In genomic region chr11:95068549-95068948, GRCh38 we compare ENCODE assay signal across 9 cellular contexts. TPM values are rescaled to one million over a fixed set of nuclear protein-coding genes. Genes with fewer than 3 reads are reported as not detected.
A peak's percentile ranks its signal among the peaks of the same experiment; 100 is the strongest.
DNase-seq lines count a peak whose midpoint lies in the region; TF ChIP-seq lines count a peak whose summit lies in the region.
"Had no signal": no experiment of that assay in that cellular context is flagged by ENCODE, and none has a peak within 500 bp of the region (broad histone marks: within the 10 kb centered on the region; RNA-seq: fewer than 3 reads in every experiment).

No MANE protein-coding gene starts in this region.

- BruUV-seq in Calu3 (replicated peaks; lab: Mats Ljungman, UMichigan) = no TSS peak

- no peaks in the 10 kb centered on the region for H3K27me3 ChIP-seq in muscle layer of colon (ENCODE audit: control insufficient read depth in 1 of 2, insufficient read depth in 2 of 2, low read length in 2 of 2)

- H3K9me3 Mint-ChIP-seq in Calu3 (ENCODE audit: low read depth, unreplicated experiment) = no peaks in the 10 kb centered on the region

- H3K4me3 Mint-ChIP-seq in Calu3 (ENCODE audit: low read depth, unreplicated experiment) = peak overlapping the region; percentile 96

- H3K27ac ChIP-seq in epithelial cell of prostate (peak overlapping the region; percentile 93), muscle layer of colon (ENCODE audit: low read depth, low read length) (peak overlapping the region; percentile 87)

- peak overlapping the region; percentile 76 to 91 for H3K4me3 ChIP-seq in muscle layer of colon (ENCODE audit: low read depth in 1 of 2, low read length in 2 of 2)

- H3K4me1 Mint-ChIP-seq in Calu3 (ENCODE audit: low read depth, unreplicated experiment) = peaks cover 11% of the 10 kb centered on the region

- peaks cover 12% of the 10 kb centered on the region for H3K4me1 ChIP-seq in muscle layer of colon (ENCODE audit: insufficient read depth, low read length)

- CTCF ChIA-PET in Calu3 (lab: Charles Lee) = interaction anchor here (0.8 to 2.8 kb wide), 10 partner anchors 12 to 96 kb away, joined by 3 to 11 read pairs (median 4); partner anchors contain the start of gene ENDOD1

- peak; percentile 69 for DNase-seq in Calu3
- DNase-seq in GM20000 (ENCODE audit: low spot score) = peak; percentile 77
- DNase-seq in HPDE6-E6E7 (ENCODE audit: extremely low spot score) = peak; percentile 70
- DNase-seq in NOMO-1 treated with dmso at 0.1 percent for 144 hours (lab: John Stamatoyannopoulos, UW; ENCODE audit: unreplicated experiment) = peak; percentile 82
- DNase-seq in activated CD8-positive, alpha-beta memory T cell treated with anti-CD3 and anti-CD28 coated beads, Interleukin-2, amount 50 U/mL, for 48 hours = peak; percentile 73
- peak; percentile 90 for DNase-seq in epithelial cell of prostate (ENCODE audit: low read depth, low spot score)
- peak in 5 of 6 experiments; percentile 50 to 74 (median 63) for DNase-seq in stimulated activated naive CD4-positive, alpha-beta T cell (lab: John Stamatoyannopoulos, UW)

- intact Hi-C loops in Calu3 (cut with micrococcal nuclease; ENCODE audit: unreplicated experiment) = loop anchor here (1.0 to 5.0 kb wide), 5 partner anchors 22 to 699 kb away; partner anchors contain the start of genes CWC15 and KDM4D

- H3K27me3 Mint-ChIP-seq in Calu3 (ENCODE audit: unreplicated experiment) = no peaks in the 10 kb centered on the region

- TF ChIP-seq CTCF in Calu3 (IDR thresholded peaks at IDR 0.05; ENCODE audit: unreplicated experiment) (no peak), GM20000 (IDR thresholded peaks at IDR 0.05; ENCODE audit: extremely low read depth, missing control alignments) (no peak)

- H3K9ac ChIP-seq in muscle layer of colon (ENCODE audit: low read length) = peak overlapping the region; percentile 94

- peaks cover 38% of the 10 kb centered on the region for H3K36me3 Mint-ChIP-seq in Calu3 (ENCODE audit: insufficient read depth, unreplicated experiment)

- H3K36me3 ChIP-seq in muscle layer of colon (ENCODE audit: insufficient read depth, low read length) = no peaks in the 10 kb centered on the region

- H3K9me3 ChIP-seq in muscle layer of colon (ENCODE audit: low read length) = no peaks in the 10 kb centered on the region

- peak overlapping the region; percentile 42 for H3K27ac Mint-ChIP-seq in Calu3 (ENCODE audit: unreplicated experiment)

RNA-seq across cellular contexts. Expression of gene SRSF8, which starts 1.8 kb away (rescaled TPM):
- total RNA-seq in Calu3 (2022) = 27.8 and 33.3 TPM in 2 replicates

RNA-seq across cellular contexts. Expression of gene KDM4F, which starts 19.3 kb away (rescaled TPM):
- not detected in 2 replicates for total RNA-seq in Calu3 (2022)
- total RNA-seq: subcutaneous adipose tissue had no signal

RNA-seq across cellular contexts. Expression of gene ENDOD1, which starts 21.1 kb away (rescaled TPM):
- 29.4 and 30.3 TPM in 2 replicates for total RNA-seq in Calu3 (2022)

RNA-seq across cellular contexts. Expression of gene KDM4E, which starts 43.5 kb away (rescaled TPM):
- total RNA-seq in Calu3 (2022) = not detected in 2 replicates
- total RNA-seq: subcutaneous adipose tissue had no signal

Comparison
In these comparisons a context has a peak if more than half of its experiments do, and no peak if none do; other contexts are left out.
1. Peak in every context shown above with its lines: DNase-seq, H3K4me3 ChIP-seq and H3K27ac ChIP-seq.